In the genomic region with DNA sequence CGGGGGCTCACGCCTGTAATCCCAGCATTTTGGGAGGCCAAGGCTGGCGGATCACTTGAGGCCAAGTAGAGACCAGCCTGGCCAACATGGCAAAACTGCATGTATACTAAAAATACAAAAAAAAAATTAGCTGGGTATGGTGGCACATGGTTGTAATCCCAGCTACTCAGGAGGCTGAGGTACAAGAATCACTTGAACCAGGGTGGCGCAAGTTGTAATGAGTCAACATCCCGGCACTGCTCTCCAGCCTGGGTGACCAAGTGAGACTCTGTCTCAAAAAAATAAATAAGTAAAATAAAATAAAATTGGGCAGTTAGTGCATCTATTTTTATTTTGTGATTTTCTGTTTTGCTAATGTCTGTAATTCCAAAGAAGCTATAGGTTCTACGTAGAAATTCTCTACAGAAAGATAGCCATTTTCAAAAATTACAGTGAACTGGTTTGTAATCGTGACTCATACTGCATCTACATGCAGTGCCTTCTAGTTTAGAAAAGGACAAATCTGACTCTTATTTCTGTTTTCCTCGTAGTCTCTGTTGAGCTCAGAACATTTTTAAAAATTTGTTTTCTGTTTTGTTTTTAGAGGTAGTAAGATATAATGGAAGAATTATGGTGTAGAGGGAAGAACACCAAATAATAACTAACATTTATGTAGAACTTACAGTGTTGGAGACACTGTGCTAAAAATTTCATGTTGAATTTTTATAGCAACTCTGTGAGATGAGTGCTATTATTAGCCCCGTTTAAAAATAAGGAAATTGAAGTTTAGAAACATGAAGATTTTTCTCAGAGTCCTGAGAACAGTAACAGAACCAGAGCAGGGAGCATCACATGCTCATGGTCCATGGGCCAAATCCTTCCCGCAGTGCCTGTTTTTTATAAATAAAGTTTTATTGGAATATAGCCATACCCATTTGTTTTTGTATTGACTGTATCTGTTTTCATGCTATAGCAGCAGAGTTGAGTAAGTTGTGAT, we compare ENCODE assay signal across 19 cellular contexts.
A peak's percentile ranks its signal among the peaks of the same experiment; 100 is the strongest.
DNase-seq lines count a peak whose midpoint lies in the region; ATAC-seq, FAIRE-seq and TF ChIP-seq lines count a peak whose summit lies in the region.
"Had no signal": no experiment of that assay in that cellular context is flagged by ENCODE, and none has a peak within 500 bp of the region (broad histone marks: within the 10 kb centered on the region; RNA-seq: fewer than 3 reads in every experiment).

No MANE protein-coding gene starts in this region.

- H2AFZ ChIP-seq in H1 (ENCODE audit: low read length), result no peak overlapping the region
- no peak overlapping the region for H2AFZ ChIP-seq in neural progenitor cell (replicated peaks)

- H3K27me3 Mint-ChIP-seq in neural progenitor cell (ENCODE audit: insufficient read depth, low read depth), result no peaks in the 10 kb centered on the region
- H3K27me3 Mint-ChIP-seq in T-cell, result no peaks in the 10 kb centered on the region
- H3K27me3 Mint-ChIP-seq: stimulated activated naive CD8-positive, alpha-beta T cell treated with anti-CD3 and anti-CD28 coated beads, Interleukin-15, Interleukin-2, amounts not matched to agents 100 ng/mL and 50 ng/mL, for 24 hours had no signal

- CTCF ChIA-PET in H1 (lab: Charles Lee; ENCODE audit: partially characterized antibody) (interaction anchor here (1.7 to 2.0 kb wide), 2 partner anchors 15 to 84 kb away, joined by 3 to 10 read pairs; no protein-coding TSS in a partner anchor), T-cell (lab: Charles Lee) (interaction anchor here in 1 of 2 donors (0.6 kb wide), 1 partner anchor 152 kb away, joined by 3 read pairs; no protein-coding TSS in a partner anchor), GM10248 (lab: Yijun Ruan, JAX) (interaction anchor here (0.8 to 1.6 kb wide), 4 partner anchors 9 to 67 kb away, joined by 3 to 4 read pairs (median 3); no protein-coding TSS in a partner anchor)

- H3F3A ChIP-seq in neural progenitor cell (ENCODE audit: low read depth), result no peaks in the 10 kb centered on the region

- H3K23me2 ChIP-seq in H1 (ENCODE audit: low read depth, low read length), result no peaks in the 10 kb centered on the region

- H3K4me3 ChIP-seq in H1 (ENCODE audit: extremely low read depth in 1 of 4, insufficient read depth in 2 of 4, low read depth in 3 of 4, low read length in 4 of 4), result no peak overlapping the region
- no peak overlapping the region for H3K4me3 ChIP-seq in neural progenitor cell
- H3K4me3 ChIP-seq: HAP-1, uterus had no signal

- H3K9me3 ChIP-seq in H1 (ENCODE audit: insufficient read depth in 2 of 2, low read depth in 1 of 2, low read length in 1 of 2), result no peaks in the 10 kb centered on the region
- H3K9me3 ChIP-seq in neural progenitor cell (ENCODE audit: low read depth), result no peaks in the 10 kb centered on the region
- H3K9me3 ChIP-seq: Caco-2, HAP-1, uterus had no signal

- H3K23ac ChIP-seq in H1 (ENCODE audit: insufficient read length), result no peak overlapping the region

- H3K4me1 ChIP-seq in H1 (replicated peaks in 1 of 4; ENCODE audit: control insufficient read depth in 3 of 4, insufficient read depth in 4 of 4, low read length in 3 of 4) (no peaks in the 10 kb centered on the region; a peak in 1 of 7 replicates), neural progenitor cell (no peaks in the 10 kb centered on the region)
- H3K4me1 ChIP-seq: Caco-2, uterus had no signal

- H3K4me3 Mint-ChIP-seq in neural progenitor cell, result no peak overlapping the region
- H3K4me3 Mint-ChIP-seq in T-cell, result no peak overlapping the region
- H3K4me3 Mint-ChIP-seq: stimulated activated naive CD8-positive, alpha-beta T cell treated with anti-CD3 and anti-CD28 coated beads, Interleukin-15, Interleukin-2, amounts not matched to agents 100 ng/mL and 50 ng/mL, for 24 hours had no signal

- H3K36me3 Mint-ChIP-seq in neural progenitor cell (peaks cover 49% of the 10 kb centered on the region), T-cell (peaks cover 59% of the 10 kb centered on the region)

- no peak overlapping the region for H4K91ac ChIP-seq in H1 (replicated peaks; ENCODE audit: insufficient read length, low read length)

- no peaks in the 10 kb centered on the region for H3K79me2 ChIP-seq in H1 (ENCODE audit: control insufficient read depth in 1 of 2, insufficient read depth in 2 of 2, low read length in 2 of 2)
- H3K79me2 ChIP-seq in neural progenitor cell (ENCODE audit: low read depth), result no peaks in the 10 kb centered on the region

- no peak for TF ChIP-seq RAD21 in H1 (IDR thresholded peaks at IDR 0.05 in 1 of 2, conservative IDR thresholded peaks at IDR 0.05 in 1 of 2; ENCODE audit: low read depth in 2 of 2, low read length in 2 of 2)

- H3K36me3 ChIP-seq in H1 (ENCODE audit: control insufficient read depth in 2 of 4, insufficient read depth in 4 of 4, low read length in 3 of 4), result peaks cover 0 to 25% (median 3%) of the 10 kb centered on the region in 4 experiments; a peak in 4 of 8 replicates
- H3K36me3 ChIP-seq in neural progenitor cell, result peaks cover 11% of the 10 kb centered on the region
- H3K36me3 ChIP-seq: HAP-1, uterus had no signal

- FAIRE-seq in H1 (lab: Jason Lieb, UNC), result no peak
- FAIRE-seq: GM12892 had no signal

- H2BK5ac ChIP-seq in H1 (ENCODE audit: low read depth, low read length), result no peak overlapping the region

- no peak overlapping the region for H3K4me2 ChIP-seq in H1 (ENCODE audit: insufficient read depth in 1 of 2, low read depth in 2 of 2, low read length in 2 of 2)
- no peak overlapping the region for H3K4me2 ChIP-seq in neural progenitor cell

- H3K4ac ChIP-seq in H1 (replicated peaks; ENCODE audit: insufficient read length, low read depth, low read length), result no peak overlapping the region

- TF ChIP-seq POLR2A in H1 (IDR thresholded peaks at IDR 0.05; ENCODE audit: control extremely low read depth in 1 of 2, low read depth in 2 of 2, low read length in 2 of 2), result no peak

- H2AK5ac ChIP-seq in H1 (ENCODE audit: low read depth, low read length), result no peak overlapping the region

- no peak overlapping the region for H3K27ac ChIP-seq in H1 (ENCODE audit: low read depth, low read length)
- H3K27ac ChIP-seq in neural progenitor cell, result no peak overlapping the region
- H3K27ac ChIP-seq: uterus had no signal

- no peak overlapping the region for H3K56ac ChIP-seq in H1 (replicated peaks; ENCODE audit: insufficient read length, low read depth, low read length)

- H3K9me3 Mint-ChIP-seq in neural progenitor cell, result no peaks in the 10 kb centered on the region
- no peaks in the 10 kb centered on the region for H3K9me3 Mint-ChIP-seq in T-cell
- H3K9me3 Mint-ChIP-seq: stimulated activated naive CD8-positive, alpha-beta T cell treated with anti-CD3 and anti-CD28 coated beads, Interleukin-15, Interleukin-2, amounts not matched to agents 100 ng/mL and 50 ng/mL, for 24 hours had no signal

- H4K5ac ChIP-seq in H1 (ENCODE audit: insufficient read length, low read depth, low read length), result no peak overlapping the region

- H2BK12ac ChIP-seq in H1 (ENCODE audit: low read depth, low read length), result no peak overlapping the region

- H2BK15ac ChIP-seq in H1 (ENCODE audit: low read length), result no peak overlapping the region

- no peak overlapping the region for H3K18ac ChIP-seq in H1 (ENCODE audit: extremely low read depth, low read length)

- H3K27ac Mint-ChIP-seq in neural progenitor cell (peak overlapping the region; percentile 16), T-cell (no peak overlapping the region)
- H3K27ac Mint-ChIP-seq: stimulated activated naive CD8-positive, alpha-beta T cell treated with anti-CD3 and anti-CD28 coated beads, Interleukin-15, Interleukin-2, amounts not matched to agents 100 ng/mL and 50 ng/mL, for 24 hours had no signal

- H3K14ac ChIP-seq in H1 (ENCODE audit: insufficient read length), result no peak overlapping the region

- TF ChIP-seq EP300 in H1 (IDR thresholded peaks at IDR 0.05; ENCODE audit: borderline replicate concordance in 1 of 2, low read depth in 2 of 2, low read length in 2 of 2), result no peak

- H3K27me3 ChIP-seq in H1 (replicated peaks in 1 of 4; ENCODE audit: control insufficient read depth in 3 of 4, extremely low read depth in 1 of 4, insufficient read depth in 3 of 4, low read length in 3 of 4) (no peaks in the 10 kb centered on the region), neural progenitor cell (no peaks in the 10 kb centered on the region)
- H3K27me3 ChIP-seq: uterus had no signal

- POLR2A ChIA-PET in H1 (lab: Charles Lee; ENCODE audit: partially characterized antibody), result no interaction called here
- POLR2A ChIA-PET in T-cell (lab: Charles Lee), result interaction anchor here in 1 of 2 donors (0.6 kb wide), 1 partner anchor 82 kb away, joined by 3 read pairs; no protein-coding TSS in a partner anchor
- POLR2A ChIA-PET in GM10248 (lab: Yijun Ruan, JAX), result no interaction called here

- H3K4me1 Mint-ChIP-seq in neural progenitor cell (peaks cover 5% of the 10 kb centered on the region), T-cell (peaks cover 0 to 7% (median 3%) of the 10 kb centered on the region in 3 donors)

- DNase-seq in EH (ENCODE audit: low read depth) (peak; percentile 29), NCI-H226 (peak; percentile 5), H1 (ENCODE audit: low read depth in 1 of 2, low spot score in 2 of 2) (no peak), neural progenitor cell (ENCODE audit: low spot score) (no peak), T-cell (no peak), GM10248 (ENCODE audit: extremely low spot score) (no peak), GM20000 (ENCODE audit: low spot score) (no peak)
- DNase-seq: activated CD4-positive, alpha-beta T cell treated with anti-CD3 and anti-CD28 coated beads for 48 hours; activated naive CD4-positive, alpha-beta T cell treated with anti-CD3 and anti-CD28 coated beads, Interleukin-2, amount 50 U/mL, for 16 hours; Caco-2; caudate nucleus; NCI-H1930; NCI-H510A treated with DMSO at 0.1 percent for 48 hours; T1000; uterus had no signal

- H4K20me1 ChIP-seq in H1 (replicated peaks in 1 of 2; ENCODE audit: control insufficient read depth in 1 of 2, insufficient read depth in 2 of 2, low read length in 2 of 2) (no peaks in the 10 kb centered on the region), neural progenitor cell (ENCODE audit: low read depth) (no peaks in the 10 kb centered on the region)

- no peak overlapping the region for H3K9ac ChIP-seq in H1 (replicated peaks in 1 of 4; ENCODE audit: extremely low read depth in 1 of 4, low read depth in 3 of 4, low read length in 3 of 4)
- no peak overlapping the region for H3K9ac ChIP-seq in neural progenitor cell

- H4K8ac ChIP-seq in H1 (ENCODE audit: extremely low read depth, insufficient read depth, low read length), result peak overlapping the region; percentile 25; the same call in 1 of the 2 replicates

- H3K79me1 ChIP-seq in H1 (ENCODE audit: low read depth, low read length), result no peaks in the 10 kb centered on the region

- no peak overlapping the region for H2BK20ac ChIP-seq in H1 (ENCODE audit: low read length)

- TF ChIP-seq CTCF in H1 (IDR thresholded peaks at IDR 0.05; ENCODE audit: control extremely low read depth in 1 of 3, insufficient read depth in 1 of 3, low read depth in 1 of 3, low read length in 3 of 3), result no peak
- no peak for TF ChIP-seq CTCF in neural progenitor cell (IDR thresholded peaks at IDR 0.05)
- TF ChIP-seq CTCF in GM10248 (IDR thresholded peaks at IDR 0.05; ENCODE audit: control extremely low read depth, extremely low read depth, low read depth, missing control alignments), result no peak
- TF ChIP-seq CTCF in GM20000 (IDR thresholded peaks at IDR 0.05; ENCODE audit: extremely low read depth, missing control alignments), result no peak

- 83% methylated on average over 10 of the region's 10 CpGs; no CpG with 5 or more reads in 1 of the 2 experiments for WGBS in H1 (ENCODE audit: extremely low coverage in 1 of 2, insufficient coverage in 1 of 2, insufficient read length in 1 of 2, insufficient replicate concordance in 2 of 2, low coverage in 1 of 2, low lambda C conversion rate in 2 of 2, missing lambda C conversion rate in 1 of 2), 2 experiments

- no peak overlapping the region for H2BK120ac ChIP-seq in H1 (replicated peaks; ENCODE audit: low read depth, low read length)

- ATAC-seq in T-cell (replicated peaks in 1 of 4) (no peak), GM21515 (IDR thresholded peaks at IDR 0.05; ENCODE audit: unreplicated experiment) (no peak)

Comparison
In these comparisons a context has a peak if more than half of its experiments do, and no peak if none do; other contexts are left out.
1. DNase-seq: peak in EH (single experiment) and NCI-H226 (single experiment); none in H1 (0 of 2), neural progenitor cell (single experiment), T-cell (0 of 34), GM10248 (single experiment) and GM20000 (single experiment).